11 cellular contexts compared by ENCODE assay signal in genomic region chr14:93974833-93975232, GRCh38. TPM values are rescaled to one million over a fixed set of nuclear protein-coding genes. Genes with fewer than 3 reads are reported as not detected.
DNase-seq lines count a peak whose midpoint lies in the region; ATAC-seq, FAIRE-seq and TF ChIP-seq lines count a peak whose summit lies in the region.
"Had no signal": no experiment of that assay in that cellular context is flagged by ENCODE, and none has a peak within 500 bp of the region (broad histone marks: within the 10 kb centered on the region; RNA-seq: fewer than 3 reads in every experiment).

No MANE protein-coding gene starts in this region.

- TF ChIP-seq EP300 in GM12878 (IDR thresholded peaks at IDR 0.05; ENCODE audit: borderline replicate concordance in 1 of 2, control insufficient read depth in 1 of 2, low read depth in 2 of 2, low read length in 2 of 2) = no peak

- WGBS in GM12878 (ENCODE audit: insufficient coverage, insufficient replicate concordance, low lambda C conversion rate, missing lambda C conversion rate) = 88% methylated on average over 12 of the region's 12 CpGs

- H2AFZ ChIP-seq in GM12878 (ENCODE audit: control insufficient read depth, low read depth, low read length) = no peak overlapping the region

- TF ChIP-seq POLR2A in GM19099 (IDR thresholded peaks at IDR 0.05; ENCODE audit: extremely low read depth, insufficient read length, low read depth) (peak; percentile 17), GM12878 (IDR thresholded peaks at IDR 0.05; ENCODE audit: low read depth, low read length) (no peak)

- TF ChIP-seq RAD21 in GM12878 (IDR thresholded peaks at IDR 0.05; ENCODE audit: insufficient read depth, low read depth, low read length) = no peak

- no peaks in the 10 kb centered on the region; the same call in 2 of the 3 replicates for H3K9me3 ChIP-seq in GM12878 (replicated peaks; ENCODE audit: control insufficient read depth, insufficient read depth, low read length)

- intact Hi-C loops in GM12878 (cut with micrococcal nuclease; ENCODE audit: unreplicated experiment) = loop anchor here (5.0 kb wide), 1 partner anchor 107 kb away; the partner anchor contains the start of genes DDX24 and IFI27L1

- no peaks in the 10 kb centered on the region for H3K79me2 ChIP-seq in GM12878 (ENCODE audit: control insufficient read depth, insufficient read depth, low read length)

- H3K4me1 ChIP-seq in GM12878 (ENCODE audit: control insufficient read depth, insufficient read depth, low read length) (peaks cover 91% of the 10 kb centered on the region), rectal smooth muscle tissue (ENCODE audit: control insufficient read depth, insufficient read depth, low read length) (peaks cover 30% of the 10 kb centered on the region)

- TF ChIP-seq CTCF in GM12878 (IDR thresholded peaks at IDR 0.05 in 2 of 3, conservative IDR thresholded peaks at IDR 0.05 in 1 of 3; ENCODE audit: control insufficient read depth in 2 of 3, extremely low read depth in 1 of 3, insufficient read depth in 1 of 3, low read depth in 3 of 3, low read length in 3 of 3) = no peak

- ATAC-seq in GM12878 (no peak), HG03520 (IDR thresholded peaks at IDR 0.05; ENCODE audit: unreplicated experiment) (no peak), HG03565 (IDR thresholded peaks at IDR 0.05; ENCODE audit: unreplicated experiment) (no peak)
- ATAC-seq: activated T-cell treated with anti-CD3 and anti-CD28 coated beads, Interleukin-2, amount 50 U/mL, for 4 hours; CD8-positive, alpha-beta T cell had no signal

- H3K4me3 ChIP-seq in GM12878 (no peak overlapping the region), rectal smooth muscle tissue (ENCODE audit: low read length) (peak overlapping the region; percentile 78)
- H3K4me3 ChIP-seq: lung had no signal

- no TSS peak for BruUV-seq in GM12878 (replicated peaks; lab: Mats Ljungman, UMichigan)

- FAIRE-seq in GM12878 (lab: Jason Lieb, UNC) = no peak

- no peaks in the 10 kb centered on the region for H3K27me3 ChIP-seq in GM12878 (replicated peaks in 1 of 2; ENCODE audit: control insufficient read depth in 2 of 2, insufficient read depth in 2 of 2, low read length in 1 of 2)
- no peaks in the 10 kb centered on the region for H3K27me3 ChIP-seq in rectal smooth muscle tissue (ENCODE audit: control insufficient read depth, insufficient read depth, low read length)

- H4K20me1 ChIP-seq in GM12878 (ENCODE audit: control insufficient read depth, insufficient read depth) = no peaks in the 10 kb centered on the region

- peak; percentile 85 for DNase-seq in NCI-H2171 treated with DMSO at 0.1 percent for 48 hours (lab: John Stamatoyannopoulos, UW)
- DNase-seq in GM12878 (ENCODE audit: low read depth, low spot score) = no peak
- DNase-seq in activated CD8-positive, alpha-beta memory T cell treated with anti-CD3 and anti-CD28 coated beads for 24 hours = no peak
- no peak for DNase-seq in SW480 (ENCODE audit: low spot score)
- DNase-seq: activated T-cell treated with anti-CD3 and anti-CD28 coated beads, Interleukin-2, amount 50 U/mL, for 4 hours; CD8-positive, alpha-beta T cell had no signal

- SMC1A ChIA-PET in GM12878 (lab: Charles Lee; ENCODE audit: uncharacterized antibody, unreplicated experiment) = interaction anchor here (1.0 to 20.2 kb wide), 7 partner anchors 9 to 162 kb away, joined by 3 to 409 read pairs (median 15); partner anchors contain the start of gene CCDC197

- CTCF ChIA-PET in GM12878 (lab: Yijun Ruan, JAX) = interaction anchor here (0.8 to 20.8 kb wide), 5 partner anchors 14 to 162 kb away, joined by 4 to 399 read pairs (median 73); partner anchors contain the start of gene CCDC197

- H3K27ac ChIP-seq in GM12878 (ENCODE audit: control insufficient read depth, insufficient read depth) (peak overlapping the region; percentile 96), rectal smooth muscle tissue (ENCODE audit: low read depth, low read length) (peak overlapping the region; percentile 92)

- in situ Hi-C loops in GM12878 (cut with MboI) = loop anchor here (10.0 to 25.0 kb wide), 3 partner anchors 1213 to 1687 kb away; partner anchors contain the start of gene SYNE3

- POLR2A ChIA-PET in GM12878 (lab: Charles Lee) = interaction anchor here (1.5 to 4.4 kb wide), 4 partner anchors 10 to 25 kb away, joined by 6 to 18 read pairs (median 10); no protein-coding TSS in a partner anchor

- H3K9ac ChIP-seq in GM12878 (ENCODE audit: control insufficient read depth, insufficient read depth, low read length) = peak overlapping the region; percentile 79
- H3K9ac ChIP-seq in rectal smooth muscle tissue (ENCODE audit: low read length) = peak overlapping the region; percentile 49

- RAD21 ChIA-PET in GM12878 (lab: Charles Lee; ENCODE audit: unreplicated experiment) = interaction anchor here (0.8 to 16.9 kb wide), 3 partner anchors 16 to 35 kb away, joined by 8 to 324 read pairs (median 182); partner anchors contain the start of gene CCDC197

- H3K36me3 ChIP-seq in GM12878 (ENCODE audit: control insufficient read depth in 2 of 2, insufficient read depth in 2 of 2, low read length in 1 of 2) (no peaks in the 10 kb centered on the region), rectal smooth muscle tissue (ENCODE audit: control insufficient read depth, insufficient read depth, low read length) (no peaks in the 10 kb centered on the region)

- H3K4me2 ChIP-seq in GM12878 (ENCODE audit: control insufficient read depth, insufficient read depth) = peak overlapping the region; percentile 75; the same call in 1 of the 2 replicates

RNA-seq across cellular contexts. Expression of gene ASB2, which starts 1.5 kb away (rescaled TPM):
- 74.5 and 81.9 TPM in 2 replicates for total RNA-seq in GM12878 (2013; cell fraction: nucleolus; rRNA removed)
- 46.4 and 53.5 TPM in 2 replicates for total RNA-seq in GM12878 (2014; rRNA removed)
- total RNA-seq in GM12878 (2014; rRNA removed; fragmentation: Illumina TruSeq; extraction: Trizol) = 21.5 and 26.9 TPM in 2 replicates
- total RNA-seq in GM12878 (2021) = 40.0 and 40.4 TPM in 2 replicates
- polyA plus RNA-seq in GM12878 (2011; ENCODE audit: low read depth) = 18.9 TPM
- 8.5 and 16.9 TPM in 2 replicates for polyA plus RNA-seq in GM12878 (2011; rRNA removed)
- 22.6 and 38.7 TPM in 2 replicates for polyA plus RNA-seq in GM12878 (2011; cell fraction: cytosol; rRNA removed)
- 45.6 and 71.8 TPM in 2 replicates for polyA plus RNA-seq in GM12878 (2011; cell fraction: nucleus; rRNA removed)
- polyA plus RNA-seq in GM12878 (2012) = 18.6 and 50.6 TPM in 2 replicates
- polyA plus RNA-seq in GM12878 (2014; fragmentation: Illumina TruSeq; extraction: Trizol) = 12.3 and 21.9 TPM in 2 replicates
- polyA plus RNA-seq in GM12878 (2014; fragmentation: Nextera tagmentation; extraction: Ambion mirVana) = 1 to 10 TPM; 3.0 to 7.4 TPM
- polyA plus RNA-seq in GM12878 (2014; rRNA removed) = 50.0 and 54.5 TPM in 2 replicates
- 10 to 100 TPM; 51.7 to 54.8 TPM for polyA plus RNA-seq in GM12878 (2016; fragmentation: Nextera tagmentation; extraction: Ambion mirVana)
- 20.3 and 37.3 TPM in 2 replicates for polyA minus RNA-seq in GM12878 (2011; rRNA and poly(A)+ RNA removed)
- polyA minus RNA-seq in GM12878 (2011; cell fraction: cytosol; rRNA and poly(A)+ RNA removed) = 8.8 and 11.7 TPM in 2 replicates
- 26.7 and 36.0 TPM in 2 replicates for polyA minus RNA-seq in GM12878 (2011; cell fraction: nucleus; rRNA and poly(A)+ RNA removed)

RNA-seq across cellular contexts. Expression of gene CCDC197, which starts 22.3 kb away (rescaled TPM):
- total RNA-seq in GM12878 (2013; cell fraction: nucleolus; rRNA removed) = 1.2 TPM in 2 replicates
- total RNA-seq in GM12878 (2014; rRNA removed) (not detected in 2 replicates), GM12878 (2014; rRNA removed; fragmentation: Illumina TruSeq; extraction: Trizol) (not detected in 2 replicates), GM12878 (2021) (not detected in 2 replicates)
- polyA plus RNA-seq in GM12878 (2011; ENCODE audit: low read depth) = not detected
- polyA plus RNA-seq in GM12878 (2011; rRNA removed) (0.12 and 0.16 TPM in 2 replicates), GM12878 (2014; fragmentation: Illumina TruSeq; extraction: Trizol) (not detected in 2 replicates), GM12878 (2014; fragmentation: Nextera tagmentation; extraction: Ambion mirVana) (not detected), GM12878 (2014; rRNA removed) (not detected in 2 replicates), GM12878 (2016; fragmentation: Nextera tagmentation; extraction: Ambion mirVana) (not detected)
- polyA plus RNA-seq in GM12878 (2011; cell fraction: cytosol; rRNA removed) = 0.04 TPM in 1 of 2 replicates, not detected in the other
- 0.28 and 0.56 TPM in 2 replicates for polyA plus RNA-seq in GM12878 (2011; cell fraction: nucleus; rRNA removed)
- 0.17 TPM in 1 of 2 replicates, not detected in the other for polyA plus RNA-seq in GM12878 (2012)
- polyA minus RNA-seq in GM12878 (2011; rRNA and poly(A)+ RNA removed) = 0.21 TPM in 1 of 2 replicates, not detected in the other
- polyA minus RNA-seq in GM12878 (2011; cell fraction: cytosol; rRNA and poly(A)+ RNA removed) = not detected in 2 replicates
- 0.24 TPM in 1 of 2 replicates, not detected in the other for polyA minus RNA-seq in GM12878 (2011; cell fraction: nucleus; rRNA and poly(A)+ RNA removed)
- total RNA-seq: CD8-positive, alpha-beta T cell; lung had no signal
- polyA plus RNA-seq: lung had no signal

RNA-seq across cellular contexts. Expression of gene FAM181A, which starts 47.7 kb away (rescaled TPM):
- total RNA-seq in GM12878 (2013; cell fraction: nucleolus; rRNA removed) = not detected in 2 replicates
- total RNA-seq in GM12878 (2014; rRNA removed) = not detected in 2 replicates
- not detected in 2 replicates for total RNA-seq in GM12878 (2014; rRNA removed; fragmentation: Illumina TruSeq; extraction: Trizol)
- total RNA-seq in GM12878 (2021) = not detected in 2 replicates
- polyA plus RNA-seq in GM12878 (2011; ENCODE audit: low read depth) = not detected
- polyA plus RNA-seq in GM12878 (2011; rRNA removed) = not detected in 2 replicates
- not detected in 2 replicates for polyA plus RNA-seq in GM12878 (2011; cell fraction: cytosol; rRNA removed)
- not detected in 2 replicates for polyA plus RNA-seq in GM12878 (2011; cell fraction: nucleus; rRNA removed)
- polyA plus RNA-seq in GM12878 (2012) = not detected in 2 replicates
- not detected in 2 replicates for polyA plus RNA-seq in GM12878 (2014; fragmentation: Illumina TruSeq; extraction: Trizol)
- not detected for polyA plus RNA-seq in GM12878 (2014; fragmentation: Nextera tagmentation; extraction: Ambion mirVana)
- polyA plus RNA-seq in GM12878 (2014; rRNA removed) = not detected in 2 replicates
- polyA plus RNA-seq in GM12878 (2016; fragmentation: Nextera tagmentation; extraction: Ambion mirVana) = not detected
- not detected in 2 replicates for polyA minus RNA-seq in GM12878 (2011; rRNA and poly(A)+ RNA removed)
- polyA minus RNA-seq in GM12878 (2011; cell fraction: cytosol; rRNA and poly(A)+ RNA removed) = not detected in 2 replicates
- not detected in 2 replicates for polyA minus RNA-seq in GM12878 (2011; cell fraction: nucleus; rRNA and poly(A)+ RNA removed)
- total RNA-seq: activated T-cell treated with anti-CD3 and anti-CD28 coated beads, Interleukin-2, amount 50 U/mL, for 4 hours; CD8-positive, alpha-beta T cell had no signal

RNA-seq across cellular contexts. Expression of gene OTUB2, which starts 51.3 kb away (rescaled TPM):
- total RNA-seq in GM12878 (2013; cell fraction: nucleolus; rRNA removed) = 1.3 and 3.2 TPM in 2 replicates
- total RNA-seq in GM12878 (2014; rRNA removed) (0.49 and 0.56 TPM in 2 replicates), GM12878 (2014; rRNA removed; fragmentation: Illumina TruSeq; extraction: Trizol) (0.40 and 0.46 TPM in 2 replicates), GM12878 (2021) (0.46 and 0.77 TPM in 2 replicates)
- 0.43 TPM for polyA plus RNA-seq in GM12878 (2011; ENCODE audit: low read depth)
- polyA plus RNA-seq in GM12878 (2011; rRNA removed) (0.36 and 0.48 TPM in 2 replicates), GM12878 (2014; fragmentation: Illumina TruSeq; extraction: Trizol) (0.41 and 0.47 TPM in 2 replicates), GM12878 (2014; fragmentation: Nextera tagmentation; extraction: Ambion mirVana) (under 1 TPM; 0.05 to 0.18 TPM), GM12878 (2014; rRNA removed) (0.26 and 0.49 TPM in 2 replicates), GM12878 (2016; fragmentation: Nextera tagmentation; extraction: Ambion mirVana) (under 1 TPM; 0.25 to 0.82 TPM)
- polyA plus RNA-seq in GM12878 (2011; cell fraction: cytosol; rRNA removed) = 0.90 and 0.97 TPM in 2 replicates
- 0.73 and 1.1 TPM in 2 replicates for polyA plus RNA-seq in GM12878 (2011; cell fraction: nucleus; rRNA removed)
- 0.46 and 0.51 TPM in 2 replicates for polyA plus RNA-seq in GM12878 (2012)
- polyA minus RNA-seq in GM12878 (2011; rRNA and poly(A)+ RNA removed) = 1.1 and 1.3 TPM in 2 replicates
- polyA minus RNA-seq in GM12878 (2011; cell fraction: cytosol; rRNA and poly(A)+ RNA removed) = 0.42 TPM in 1 of 2 replicates, not detected in the other
- polyA minus RNA-seq in GM12878 (2011; cell fraction: nucleus; rRNA and poly(A)+ RNA removed) = 0.48 and 0.67 TPM in 2 replicates
- total RNA-seq: CD8-positive, alpha-beta T cell had no signal
